Comparison of ENCODE assay signal across 9 cellular contexts in genomic region chr20:14336667-14337066, GRCh38. TPM values are rescaled to one million over a fixed set of nuclear protein-coding genes. Genes with fewer than 3 reads are reported as not detected.
DNase-seq lines count a peak whose midpoint lies in the region; ATAC-seq and TF ChIP-seq lines count a peak whose summit lies in the region.
"Had no signal": no experiment of that assay in that cellular context is flagged by ENCODE, and none has a peak within 500 bp of the region (broad histone marks: within the 10 kb centered on the region; RNA-seq: fewer than 3 reads in every experiment).

No MANE protein-coding gene starts in this region.

- H3K27me3 Mint-ChIP-seq in glutamatergic neuron (ENCODE audit: unreplicated experiment) = no peaks in the 10 kb centered on the region
- H3K27me3 Mint-ChIP-seq in activated CD8-positive, alpha-beta T cell treated with anti-CD3 and anti-CD28 coated beads, Interleukin-2, amount 10 ng/mL, durations not matched to agents 7 days and 5 days (ENCODE audit: low read depth) = no peaks in the 10 kb centered on the region
- H3K27me3 Mint-ChIP-seq: activated CD4-positive, alpha-beta T cell treated with anti-CD3 and anti-CD28 coated beads for 36 hours had no signal

- intact Hi-C loops in sciatic nerve (cut with DNase I) = no loop called here

- H3K27me3 ChIP-seq in SJSA1 (replicated peaks) = no peaks in the 10 kb centered on the region

- peak; percentile 17 for DNase-seq in GM12865 (ENCODE audit: low read depth)
- DNase-seq in SJSA1 (ENCODE audit: low read depth in 1 of 2, low spot score in 2 of 2) = peak in 1 of 2 experiments; percentile 2
- no peak for DNase-seq in glutamatergic neuron
- no peak for DNase-seq in sciatic nerve (ENCODE audit: low spot score)
- no peak for DNase-seq in stimulated activated CD4-positive, alpha-beta T cell treated with anti-CD3 and anti-CD28 coated beads, Interleukin-15, amount 100 ng/mL, for 24 hours
- DNase-seq in activated CD8-positive, alpha-beta T cell treated with anti-CD3 and anti-CD28 coated beads, Interleukin-2, amount 10 ng/mL, durations not matched to agents 7 days and 5 days = no peak
- DNase-seq: activated CD4-positive, alpha-beta T cell treated with anti-CD3 and anti-CD28 coated beads for 36 hours had no signal

- ATAC-seq in sciatic nerve (peak; percentile 44), GM19455 (IDR thresholded peaks at IDR 0.05; ENCODE audit: unreplicated experiment) (no peak), GM19395 (IDR thresholded peaks at IDR 0.05; ENCODE audit: unreplicated experiment) (no peak)
- ATAC-seq in activated CD8-positive, alpha-beta T cell treated with anti-CD3 and anti-CD28 coated beads, Interleukin-2, amount 10 ng/mL, durations not matched to agents 7 days and 5 days = no peak

- peaks cover 23% of the 10 kb centered on the region for H3K4me1 Mint-ChIP-seq in glutamatergic neuron (ENCODE audit: low read depth, unreplicated experiment)
- no peaks in the 10 kb centered on the region for H3K4me1 Mint-ChIP-seq in activated CD8-positive, alpha-beta T cell treated with anti-CD3 and anti-CD28 coated beads, Interleukin-2, amount 10 ng/mL, durations not matched to agents 7 days and 5 days (ENCODE audit: low read depth)
- H3K4me1 Mint-ChIP-seq: activated CD4-positive, alpha-beta T cell treated with anti-CD3 and anti-CD28 coated beads for 36 hours had no signal

- no peaks in the 10 kb centered on the region for H3K9me3 ChIP-seq in SJSA1 (replicated peaks)

- H3K4me3 Mint-ChIP-seq in glutamatergic neuron (ENCODE audit: unreplicated experiment) = peak overlapping the region; percentile 83
- no peak overlapping the region for H3K4me3 Mint-ChIP-seq in activated CD8-positive, alpha-beta T cell treated with anti-CD3 and anti-CD28 coated beads, Interleukin-2, amount 10 ng/mL, durations not matched to agents 7 days and 5 days
- H3K4me3 Mint-ChIP-seq: activated CD4-positive, alpha-beta T cell treated with anti-CD3 and anti-CD28 coated beads for 36 hours had no signal

- H3K36me3 ChIP-seq in SJSA1 = no peaks in the 10 kb centered on the region

- POLR2A ChIA-PET in activated CD8-positive, alpha-beta T cell treated with anti-CD3 and anti-CD28 coated beads, Interleukin-2, amount 10 ng/mL, durations not matched to agents 7 days and 5 days (lab: Charles Lee) = no interaction called here

- TF ChIP-seq CTCF in GM12865 (IDR thresholded peaks at IDR 0.05; ENCODE audit: insufficient read depth, low read depth, low read length, missing control alignments) (no peak), glutamatergic neuron (IDR thresholded peaks at IDR 0.05; ENCODE audit: partially characterized antibody, unreplicated experiment) (no peak)

- H3K27ac Mint-ChIP-seq in glutamatergic neuron (ENCODE audit: unreplicated experiment) = no peak overlapping the region
- H3K27ac Mint-ChIP-seq in activated CD8-positive, alpha-beta T cell treated with anti-CD3 and anti-CD28 coated beads, Interleukin-2, amount 10 ng/mL, durations not matched to agents 7 days and 5 days = no peak overlapping the region
- H3K27ac Mint-ChIP-seq: activated CD4-positive, alpha-beta T cell treated with anti-CD3 and anti-CD28 coated beads for 36 hours had no signal

- no peaks in the 10 kb centered on the region for H3K36me3 Mint-ChIP-seq in glutamatergic neuron (ENCODE audit: unreplicated experiment)
- H3K36me3 Mint-ChIP-seq in activated CD8-positive, alpha-beta T cell treated with anti-CD3 and anti-CD28 coated beads, Interleukin-2, amount 10 ng/mL, durations not matched to agents 7 days and 5 days (ENCODE audit: low read depth) = no peaks in the 10 kb centered on the region

- CTCF ChIA-PET in activated CD8-positive, alpha-beta T cell treated with anti-CD3 and anti-CD28 coated beads, Interleukin-2, amount 10 ng/mL, durations not matched to agents 7 days and 5 days (lab: Charles Lee) = no interaction called here

- H3K4me3 ChIP-seq in GM12865 (ENCODE audit: low read depth, low read length) (peak overlapping the region; percentile 67), SJSA1 (peak overlapping the region; percentile 29)

- no peaks in the 10 kb centered on the region; the same call in 1 of the 2 replicates for H3K4me1 ChIP-seq in SJSA1 (replicated peaks)

- peaks cover 2% of the 10 kb centered on the region for H3K9me3 Mint-ChIP-seq in glutamatergic neuron (ENCODE audit: unreplicated experiment)
- no peaks in the 10 kb centered on the region for H3K9me3 Mint-ChIP-seq in activated CD8-positive, alpha-beta T cell treated with anti-CD3 and anti-CD28 coated beads, Interleukin-2, amount 10 ng/mL, durations not matched to agents 7 days and 5 days (ENCODE audit: insufficient read depth)

- H3K27ac ChIP-seq in SJSA1 = no peak overlapping the region

RNA-seq across cellular contexts. Expression of gene FLRT3, which starts 0.7 kb away (rescaled TPM):
- 1.3 and 2.6 TPM in 2 replicates for total RNA-seq in SJSA1 (2014; rRNA removed; shearing (Covaris generic))
- total RNA-seq in glutamatergic neuron (ENCODE audit: unreplicated experiment) (5.7 TPM), sciatic nerve (29.3 TPM)
- total RNA-seq in activated CD8-positive, alpha-beta T cell treated with anti-CD3 and anti-CD28 coated beads, Interleukin-2, amount 10 ng/mL, durations not matched to agents 7 days and 5 days = not detected
- total RNA-seq: activated CD4-positive, alpha-beta T cell treated with anti-CD3 and anti-CD28 coated beads for 36 hours had no signal
